In the genomic region with DNA sequence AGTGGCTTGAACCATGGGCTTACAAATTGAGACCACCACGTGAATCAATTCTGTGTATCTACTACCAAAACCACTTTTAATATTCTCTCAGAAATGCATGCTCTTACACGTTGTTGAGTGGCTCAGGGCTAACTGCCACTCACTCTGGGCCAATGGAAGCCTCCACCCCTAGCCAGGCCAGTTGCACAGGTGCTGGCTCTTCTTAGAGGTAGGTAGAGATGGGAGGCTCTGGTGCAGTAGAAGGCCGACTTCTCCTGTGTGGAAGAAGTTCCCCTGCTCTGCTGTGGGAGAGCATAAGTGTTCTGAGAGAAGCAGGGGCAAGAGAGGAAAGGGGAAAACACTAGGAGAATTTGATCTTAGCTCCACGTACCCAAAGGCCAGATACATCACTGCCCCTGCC, we compare ENCODE assay signal across 27 cellular contexts. TPM values are rescaled to one million over a fixed set of nuclear protein-coding genes. Genes with fewer than 3 reads are reported as not detected.
DNase-seq lines count a peak whose midpoint lies in the region; ATAC-seq and TF ChIP-seq lines count a peak whose summit lies in the region.
"Had no signal": no experiment of that assay in that cellular context is flagged by ENCODE, and none has a peak within 500 bp of the region (broad histone marks: within the 10 kb centered on the region; RNA-seq: fewer than 3 reads in every experiment).

No MANE protein-coding gene starts in this region.

- peak; percentile 24 for DNase-seq in activated CD4-positive, alpha-beta T cell treated with anti-CD3 and anti-CD28 coated beads for 36 hours
- DNase-seq in activated CD4-positive, alpha-beta T cell treated with anti-CD3 and anti-CD28 coated beads, Interleukin-2, amount 50 U/mL, for 4 hours, result no peak
- no peak for DNase-seq in activated naive CD4-positive, alpha-beta T cell treated with anti-CD3 and anti-CD28 coated beads for 36 hours
- no peak for DNase-seq in activated naive CD4-positive, alpha-beta T cell (lab: John Stamatoyannopoulos, UW)
- DNase-seq in GM23338 (ENCODE audit: low spot score), result no peak
- DNase-seq in activated T-helper 1 cell treated with anti-CD3 and anti-CD28 coated beads, Interleukin-12 subunit alpha, Interleukin-12 subunit beta, Interleukin-2, Interleukin-4 antibody, amounts not matched to agents 30 ng/mL and 10 ng/mL and 1 ng/mL, durations not matched to agents 14 hours and 24 hours and 36 hours (ENCODE audit: low spot score), result no peak
- DNase-seq in omental fat pad (ENCODE audit: low spot score), result no peak
- no peak for DNase-seq in dorsolateral prefrontal cortex
- DNase-seq: 8988T; ACHN; BE2C; CD8-positive, alpha-beta memory T cell; DMS 273 treated with DMSO at 0.1 percent for 48 hours; DMS79; EL; GDM1; IMR-90; KG1; MM.1S; NCI-H2029 treated with DMSO at 0.1 percent for 48 hours; NCI-H446 treated with DMSO at 0.1 percent for 48 hours; NCI-H526 treated with DMSO at 0.1 percent for 48 hours; PC-9 had no signal

- peaks cover 82% of the 10 kb centered on the region for H3K4me1 Mint-ChIP-seq in activated CD4-positive, alpha-beta T cell treated with anti-CD3 and anti-CD28 coated beads for 36 hours
- peaks cover 86% of the 10 kb centered on the region for H3K4me1 Mint-ChIP-seq in activated naive CD4-positive, alpha-beta T cell treated with anti-CD3 and anti-CD28 coated beads for 36 hours (ENCODE audit: low read depth)
- H3K4me1 Mint-ChIP-seq in GM23338, result peaks cover 7% of the 10 kb centered on the region; the same call in 2 of the 3 replicates
- H3K4me1 Mint-ChIP-seq in activated T-helper 1 cell treated with anti-CD3 and anti-CD28 coated beads, Interleukin-12 subunit alpha, Interleukin-12 subunit beta, Interleukin-2, Interleukin-4 antibody, amounts not matched to agents 30 ng/mL and 10 ng/mL and 1 ng/mL, durations not matched to agents 14 hours and 24 hours and 36 hours (ENCODE audit: low read depth), result peaks cover 88% of the 10 kb centered on the region

- CTCF ChIA-PET in activated CD4-positive, alpha-beta T cell treated with anti-CD3 and anti-CD28 coated beads for 36 hours (lab: Charles Lee), result interaction anchor here (1.1 to 1.4 kb wide), 2 partner anchors 77 to 130 kb away, joined by 3 to 5 read pairs; no protein-coding TSS in a partner anchor
- CTCF ChIA-PET in activated naive CD4-positive, alpha-beta T cell treated with anti-CD3 and anti-CD28 coated beads for 36 hours (lab: Charles Lee), result interaction anchor here (0.7 to 2.3 kb wide), 2 partner anchors 10 to 129 kb away, joined by 4 to 11 read pairs; no protein-coding TSS in a partner anchor

- peak overlapping the region; percentile 14; the same call in 1 of the 2 replicates for H2AFZ ChIP-seq in GM23338
- H2AFZ ChIP-seq: PC-9 had no signal

- no peak for ATAC-seq in activated CD4-positive, alpha-beta T cell treated with anti-CD3 and anti-CD28 coated beads for 36 hours
- no peak for ATAC-seq in GM23338
- ATAC-seq in omental fat pad (ENCODE audit: low FRiP score), result no peak
- ATAC-seq: GM12878, HCT116, Right ventricle myocardium inferior had no signal

- H3K9me3 Mint-ChIP-seq in activated CD4-positive, alpha-beta T cell treated with anti-CD3 and anti-CD28 coated beads for 36 hours (ENCODE audit: low read depth), result no peaks in the 10 kb centered on the region
- H3K9me3 Mint-ChIP-seq in activated naive CD4-positive, alpha-beta T cell treated with anti-CD3 and anti-CD28 coated beads for 36 hours, result no peaks in the 10 kb centered on the region
- H3K9me3 Mint-ChIP-seq in GM23338, result no peaks in the 10 kb centered on the region
- peaks cover 9% of the 10 kb centered on the region for H3K9me3 Mint-ChIP-seq in activated T-helper 1 cell treated with anti-CD3 and anti-CD28 coated beads, Interleukin-12 subunit alpha, Interleukin-12 subunit beta, Interleukin-2, Interleukin-4 antibody, amounts not matched to agents 30 ng/mL and 10 ng/mL and 1 ng/mL, durations not matched to agents 14 hours and 24 hours and 36 hours
- H3K9me3 Mint-ChIP-seq: CD8-positive, alpha-beta memory T cell had no signal

- intact Hi-C loops in activated CD4-positive, alpha-beta T cell treated with anti-CD3 and anti-CD28 coated beads for 36 hours (cut with DNase I, micrococcal nuclease), result loop anchor here in 1 of 2 experiments (2.0 kb wide), 1 partner anchor 199 kb away; no protein-coding TSS in a partner anchor
- intact Hi-C loops in activated naive CD4-positive, alpha-beta T cell treated with anti-CD3 and anti-CD28 coated beads for 36 hours (cut with micrococcal nuclease), result no loop called here
- intact Hi-C loops in activated T-helper 1 cell treated with anti-CD3 and anti-CD28 coated beads, Interleukin-12 subunit alpha, Interleukin-12 subunit beta, Interleukin-2, Interleukin-4 antibody, amounts not matched to agents 30 ng/mL and 10 ng/mL and 1 ng/mL, durations not matched to agents 14 hours and 24 hours and 36 hours (cut with micrococcal nuclease), result no loop called here
- intact Hi-C loops in dorsolateral prefrontal cortex (cut with DNase I), result no loop called here

- peak overlapping the region; percentile 67 for H3K4me3 Mint-ChIP-seq in activated CD4-positive, alpha-beta T cell treated with anti-CD3 and anti-CD28 coated beads for 36 hours
- H3K4me3 Mint-ChIP-seq in activated naive CD4-positive, alpha-beta T cell treated with anti-CD3 and anti-CD28 coated beads for 36 hours, result peak overlapping the region; percentile 77
- H3K4me3 Mint-ChIP-seq in GM23338, result no peak overlapping the region
- peak overlapping the region; percentile 75 for H3K4me3 Mint-ChIP-seq in activated T-helper 1 cell treated with anti-CD3 and anti-CD28 coated beads, Interleukin-12 subunit alpha, Interleukin-12 subunit beta, Interleukin-2, Interleukin-4 antibody, amounts not matched to agents 30 ng/mL and 10 ng/mL and 1 ng/mL, durations not matched to agents 14 hours and 24 hours and 36 hours
- H3K4me3 Mint-ChIP-seq: CD14-positive monocyte had no signal

- no peaks in the 10 kb centered on the region for H4K20me1 ChIP-seq in GM23338 (replicated peaks; ENCODE audit: insufficient read depth)

- 0 out of 2 replicates have a peak, but pooled peaks cover 8% of the 10 kb centered on the region for H3K9me2 ChIP-seq in GM23338 (ENCODE audit: insufficient read depth)

- H3K4me3 ChIP-seq in GM23338, result no peak overlapping the region
- no peak overlapping the region for H3K4me3 ChIP-seq in dorsolateral prefrontal cortex
- H3K4me3 ChIP-seq: GM12878, PC-9 had no signal

- no peaks in the 10 kb centered on the region for H3K79me2 ChIP-seq in GM23338 (replicated peaks; ENCODE audit: insufficient read depth)

- H3K27ac ChIP-seq in GM23338 (ENCODE audit: low read depth), result no peak overlapping the region
- no peak overlapping the region for H3K27ac ChIP-seq in dorsolateral prefrontal cortex
- H3K27ac ChIP-seq: PC-9 had no signal

- no peak overlapping the region for H3K4me2 ChIP-seq in GM23338
- H3K4me2 ChIP-seq: PC-9 had no signal

- TF ChIP-seq CTCF in GM23338 (conservative IDR thresholded peaks at IDR 0.05; ENCODE audit: low read depth in 2 of 2), result no peak
- TF ChIP-seq CTCF in omental fat pad (IDR thresholded peaks at IDR 0.05), result no peak
- no peak for TF ChIP-seq CTCF in dorsolateral prefrontal cortex (IDR thresholded peaks at IDR 0.05 in 54 of 56, conservative IDR thresholded peaks at IDR 0.05 in 2 of 56; ENCODE audit: low read depth in 1 of 56, partially characterized antibody in 56 of 56)

- H3K27me3 ChIP-seq in GM23338 (ENCODE audit: insufficient read depth), result no peaks in the 10 kb centered on the region
- H3K27me3 ChIP-seq in dorsolateral prefrontal cortex, result peaks cover 0 to 10% (median 0%) of the 10 kb centered on the region in 45 donors

- H3K36me3 ChIP-seq in GM23338 (ENCODE audit: insufficient read depth), result no peaks in the 10 kb centered on the region
- H3K36me3 ChIP-seq: BE2C had no signal

- no peaks in the 10 kb centered on the region for H3K27me3 Mint-ChIP-seq in activated CD4-positive, alpha-beta T cell treated with anti-CD3 and anti-CD28 coated beads for 36 hours
- no peaks in the 10 kb centered on the region for H3K27me3 Mint-ChIP-seq in activated naive CD4-positive, alpha-beta T cell treated with anti-CD3 and anti-CD28 coated beads for 36 hours (ENCODE audit: low read depth)
- peaks cover 2% of the 10 kb centered on the region for H3K27me3 Mint-ChIP-seq in GM23338 (ENCODE audit: insufficient read depth, low read depth, poor library complexity)
- H3K27me3 Mint-ChIP-seq in activated T-helper 1 cell treated with anti-CD3 and anti-CD28 coated beads, Interleukin-12 subunit alpha, Interleukin-12 subunit beta, Interleukin-2, Interleukin-4 antibody, amounts not matched to agents 30 ng/mL and 10 ng/mL and 1 ng/mL, durations not matched to agents 14 hours and 24 hours and 36 hours (ENCODE audit: insufficient read depth), result peaks cover 2% of the 10 kb centered on the region

- POLR2A ChIA-PET in activated CD4-positive, alpha-beta T cell treated with anti-CD3 and anti-CD28 coated beads for 36 hours (lab: Charles Lee), result no interaction called here

- peaks cover 11% of the 10 kb centered on the region; the same call in 1 of the 2 replicates for H3K4me1 ChIP-seq in GM23338 (ENCODE audit: insufficient read depth)
- H3K4me1 ChIP-seq: BE2C had no signal

- H3F3A ChIP-seq in GM23338 (replicated peaks; ENCODE audit: low read depth), result peaks cover 3% of the 10 kb centered on the region; the same call in 1 of the 2 replicates

- peak overlapping the region; percentile 81 for H3K27ac Mint-ChIP-seq in activated CD4-positive, alpha-beta T cell treated with anti-CD3 and anti-CD28 coated beads for 36 hours
- H3K27ac Mint-ChIP-seq in activated naive CD4-positive, alpha-beta T cell treated with anti-CD3 and anti-CD28 coated beads for 36 hours, result peak overlapping the region; percentile 97
- no peak overlapping the region for H3K27ac Mint-ChIP-seq in GM23338
- peak overlapping the region; percentile 88 for H3K27ac Mint-ChIP-seq in activated T-helper 1 cell treated with anti-CD3 and anti-CD28 coated beads, Interleukin-12 subunit alpha, Interleukin-12 subunit beta, Interleukin-2, Interleukin-4 antibody, amounts not matched to agents 30 ng/mL and 10 ng/mL and 1 ng/mL, durations not matched to agents 14 hours and 24 hours and 36 hours
- H3K27ac Mint-ChIP-seq: CD14-positive monocyte; CD8-positive, alpha-beta memory T cell had no signal

- peaks cover 45% of the 10 kb centered on the region for H3K36me3 Mint-ChIP-seq in activated CD4-positive, alpha-beta T cell treated with anti-CD3 and anti-CD28 coated beads for 36 hours (ENCODE audit: low read depth)
- peaks cover 53% of the 10 kb centered on the region for H3K36me3 Mint-ChIP-seq in activated naive CD4-positive, alpha-beta T cell treated with anti-CD3 and anti-CD28 coated beads for 36 hours (ENCODE audit: low read depth)
- no peaks in the 10 kb centered on the region for H3K36me3 Mint-ChIP-seq in GM23338 (ENCODE audit: low read depth)
- peaks cover 26% of the 10 kb centered on the region for H3K36me3 Mint-ChIP-seq in activated T-helper 1 cell treated with anti-CD3 and anti-CD28 coated beads, Interleukin-12 subunit alpha, Interleukin-12 subunit beta, Interleukin-2, Interleukin-4 antibody, amounts not matched to agents 30 ng/mL and 10 ng/mL and 1 ng/mL, durations not matched to agents 14 hours and 24 hours and 36 hours (ENCODE audit: low read depth)
- H3K36me3 Mint-ChIP-seq: CD14-positive monocyte had no signal

RNA-seq across cellular contexts. Expression of a gene that starts 25.0 kb away (rescaled TPM):
- total RNA-seq in activated CD4-positive, alpha-beta T cell treated with anti-CD3 and anti-CD28 coated beads for 36 hours, result 1 to 10 TPM; 2.8 to 3.9 TPM
- 1 to 10 TPM; 1.7 to 2.2 TPM for total RNA-seq in activated naive CD4-positive, alpha-beta T cell treated with anti-CD3 and anti-CD28 coated beads for 36 hours
- total RNA-seq in GM23338 (2014; rRNA removed; shearing (Covaris generic)), result 2.6 TPM in 2 replicates
- 1.4 and 2.3 TPM in 2 replicates for polyA plus RNA-seq in GM23338 (2016; fragmentation: Nextera tagmentation; extraction: Ambion mirVana)
- total RNA-seq in activated T-helper 1 cell treated with anti-CD3 and anti-CD28 coated beads, Interleukin-12 subunit alpha, Interleukin-12 subunit beta, Interleukin-2, Interleukin-4 antibody, amounts not matched to agents 30 ng/mL and 10 ng/mL and 1 ng/mL, durations not matched to agents 14 hours and 24 hours and 36 hours, result 4.4 and 6.2 TPM in 2 replicates
- 1 to 10 TPM; 3.2 to 5.7 (median 3.7) TPM for total RNA-seq in omental fat pad
- total RNA-seq in dorsolateral prefrontal cortex, result 10 to 100 TPM in 2 of 120 experiments, 1 to 10 TPM in 118; 2.7 to 12.5 (median 6.3) TPM
